ENCODE assay signal across 8 cellular contexts in the genomic region with DNA sequence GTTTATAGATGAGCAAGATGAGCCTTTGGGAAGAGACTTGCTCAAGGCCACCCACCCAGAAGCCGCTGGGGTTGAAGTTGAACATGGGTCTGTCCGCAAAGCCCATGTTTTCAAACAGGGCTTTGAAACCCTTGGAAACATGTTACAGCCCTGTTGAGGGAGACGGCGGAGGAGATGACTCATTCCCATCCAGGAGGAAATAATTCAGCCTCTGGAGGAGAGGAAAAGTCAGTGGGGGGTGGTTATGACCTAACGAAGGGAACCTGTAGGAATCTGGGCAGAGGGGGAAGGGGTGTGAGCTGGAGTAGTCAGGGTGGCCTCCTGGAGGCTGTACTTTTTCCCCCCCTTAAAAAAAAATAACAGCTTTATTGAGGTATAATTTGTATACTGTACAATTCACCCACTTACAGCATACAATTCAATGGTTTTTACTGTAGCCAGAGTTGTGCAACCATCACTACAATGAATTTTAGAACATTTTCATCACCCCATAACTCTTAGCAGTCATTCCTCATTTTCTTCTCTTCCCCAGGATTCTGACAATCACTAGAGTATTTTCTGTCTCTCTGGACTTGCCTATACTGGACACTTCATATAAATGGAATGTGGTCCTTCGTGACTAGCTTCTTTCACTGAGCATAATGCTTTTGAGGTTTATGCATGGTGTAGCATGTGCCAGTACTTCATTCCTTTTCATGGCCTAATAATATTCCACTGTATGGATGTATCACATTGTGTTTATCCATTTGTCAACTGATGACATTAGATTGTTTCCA. TPM values are rescaled to one million over a fixed set of nuclear protein-coding genes. Genes with fewer than 3 reads are reported as not detected.
DNase-seq lines count a peak whose midpoint lies in the region; ATAC-seq, FAIRE-seq and TF ChIP-seq lines count a peak whose summit lies in the region.

No MANE protein-coding gene starts in this region.

- FAIRE-seq in D721Med (lab: Jason Lieb, UNC) = no peak

- ATAC-seq in RWPE2 (ENCODE audit: low read depth) (peak; percentile 76), GM18870 (IDR thresholded peaks at IDR 0.05; ENCODE audit: unreplicated experiment) (no peak)

- no peaks in the 10 kb centered on the region for H4K20me1 ChIP-seq in neural progenitor cell (ENCODE audit: low read depth)

- H3K36me3 ChIP-seq in RWPE2 (ENCODE audit: low read depth) = no peaks in the 10 kb centered on the region
- no peaks in the 10 kb centered on the region for H3K36me3 ChIP-seq in neural progenitor cell

- H3F3A ChIP-seq in neural progenitor cell (ENCODE audit: low read depth) = no peaks in the 10 kb centered on the region

- peaks cover 11% of the 10 kb centered on the region for H3K4me1 Mint-ChIP-seq in neural progenitor cell

- peak overlapping the region; percentile 75 for H3K27ac ChIP-seq in RWPE2 (ENCODE audit: poor library complexity, severe bottlenecking)
- no peak overlapping the region for H3K27ac ChIP-seq in neural progenitor cell

- H3K4me3 Mint-ChIP-seq in neural progenitor cell = no peak overlapping the region

- no peaks in the 10 kb centered on the region for H3K9me3 Mint-ChIP-seq in neural progenitor cell

- H3K27ac Mint-ChIP-seq in neural progenitor cell = no peak overlapping the region

- H3K4me3 ChIP-seq in RWPE2 (ENCODE audit: severe bottlenecking) = no peak overlapping the region
- no peak overlapping the region for H3K4me3 ChIP-seq in retinal pigment epithelial cell (ENCODE audit: low read length)
- no peak overlapping the region for H3K4me3 ChIP-seq in neural progenitor cell

- no peak overlapping the region for H3K4me2 ChIP-seq in neural progenitor cell

- H3K9me3 ChIP-seq in RWPE2 (ENCODE audit: severe bottlenecking) (no peaks in the 10 kb centered on the region), neural progenitor cell (ENCODE audit: low read depth) (no peaks in the 10 kb centered on the region)

- H3K27me3 ChIP-seq in RWPE2 (ENCODE audit: insufficient read depth, poor library complexity, severe bottlenecking) (no peaks in the 10 kb centered on the region), neural progenitor cell (peaks cover 50% of the 10 kb centered on the region)

- peaks cover 21% of the 10 kb centered on the region for H3K4me1 ChIP-seq in RWPE2 (ENCODE audit: insufficient read depth, poor library complexity, severe bottlenecking)
- H3K4me1 ChIP-seq in neural progenitor cell = no peaks in the 10 kb centered on the region

- H3K79me2 ChIP-seq in neural progenitor cell (ENCODE audit: low read depth) = no peaks in the 10 kb centered on the region

- peaks cover 6% of the 10 kb centered on the region for H3K27me3 Mint-ChIP-seq in neural progenitor cell (ENCODE audit: insufficient read depth, low read depth)

- no peak overlapping the region for H3K9ac ChIP-seq in neural progenitor cell

- H3K36me3 Mint-ChIP-seq in neural progenitor cell = no peaks in the 10 kb centered on the region

- DNase-seq in EL = peak; percentile 95
- DNase-seq in RWPE2 (ENCODE audit: low spot score) = peak; percentile 76
- DNase-seq in fibroblast of the conjunctiva (ENCODE audit: low read depth) = peak; percentile 88
- peak; percentile 65 for DNase-seq in retinal pigment epithelial cell (ENCODE audit: low read depth)
- DNase-seq in D721Med (ENCODE audit: insufficient read length, low spot score) = no peak
- no peak for DNase-seq in NCI-H82 (lab: John Stamatoyannopoulos, UW)
- no peak for DNase-seq in neural progenitor cell (ENCODE audit: low spot score)

- H2AFZ ChIP-seq in neural progenitor cell (replicated peaks) = no peak overlapping the region

- TF ChIP-seq CTCF in RWPE2 (IDR thresholded peaks at IDR 0.05; ENCODE audit: poor library complexity, severe bottlenecking) (no peak), retinal pigment epithelial cell (conservative IDR thresholded peaks at IDR 0.05; ENCODE audit: low read depth, low read length) (no peak), D721Med (IDR thresholded peaks at IDR 0.05; ENCODE audit: insufficient read depth, missing control alignments) (no peak), neural progenitor cell (IDR thresholded peaks at IDR 0.05) (no peak)

RNA-seq across cellular contexts. Expression of a gene that starts 1.9 kb away (rescaled TPM):
- 0.09 and 0.22 TPM in 2 replicates for total RNA-seq in neural progenitor cell (ENCODE audit: low replicate concordance)

Comparison
In these comparisons a context has a peak if more than half of its experiments do, and no peak if none do; other contexts are left out.
1. DNase-seq: peak in EL (single experiment), RWPE2 (single experiment), fibroblast of the conjunctiva (single experiment) and retinal pigment epithelial cell (single experiment); none in D721Med (single experiment), NCI-H82 (single experiment) and neural progenitor cell (single experiment).